In the genomic region with DNA sequence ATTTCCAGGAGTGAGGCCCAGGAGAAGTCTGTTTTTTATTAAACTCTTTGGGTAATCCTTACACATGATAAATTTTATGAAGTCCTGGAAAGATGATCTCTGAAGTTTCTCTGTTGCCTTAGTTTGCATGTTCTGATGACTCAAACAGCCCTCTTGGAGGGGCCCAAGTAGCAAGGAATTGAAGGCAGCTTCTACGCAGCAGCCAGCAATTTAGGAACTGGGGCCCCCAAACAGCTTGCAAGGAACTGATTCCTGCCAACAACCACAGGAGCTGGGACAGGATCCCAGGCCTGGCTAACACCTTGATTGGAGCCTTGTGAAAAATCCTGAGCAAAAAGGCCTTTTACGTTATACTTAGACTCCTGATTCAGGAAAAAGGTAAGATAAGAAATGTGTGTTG, we compare ENCODE assay signal across 14 cellular contexts. TPM values are rescaled to one million over a fixed set of nuclear protein-coding genes. Genes with fewer than 3 reads are reported as not detected.
DNase-seq lines count a peak whose midpoint lies in the region; ATAC-seq and TF ChIP-seq lines count a peak whose summit lies in the region.
"Had no signal": no experiment of that assay in that cellular context is flagged by ENCODE, and none has a peak within 500 bp of the region (broad histone marks: within the 10 kb centered on the region; RNA-seq: fewer than 3 reads in every experiment).

No MANE protein-coding gene starts in this region.

- H2AFZ ChIP-seq in IMR-90 (replicated peaks; ENCODE audit: low read length, poor library complexity) (no peak overlapping the region), neural progenitor cell (replicated peaks) (peak overlapping the region; percentile 8)

- CTCF ChIA-PET in IMR-90 (lab: Yijun Ruan, JAX): no interaction called here

- H3K4me1 ChIP-seq in IMR-90 (ENCODE audit: control insufficient read depth, insufficient read depth, low read length) (no peaks in the 10 kb centered on the region), neural progenitor cell (no peaks in the 10 kb centered on the region)

- no peak for TF ChIP-seq RAD21 in IMR-90 (IDR thresholded peaks at IDR 0.05; ENCODE audit: low read length)

- H3K4me2 ChIP-seq in IMR-90 (ENCODE audit: low read depth, low read length): no peak overlapping the region
- H3K4me2 ChIP-seq in neural progenitor cell: no peak overlapping the region

- no peak overlapping the region for H4K8ac ChIP-seq in IMR-90 (ENCODE audit: low read depth in 2 of 2, low read length in 2 of 2)

- no peak overlapping the region for H3K27ac ChIP-seq in IMR-90 (ENCODE audit: insufficient read depth, low read length)
- no peak overlapping the region for H3K27ac ChIP-seq in neural progenitor cell

- H3K23ac ChIP-seq in IMR-90 (ENCODE audit: low read depth, low read length): no peak overlapping the region

- no peak overlapping the region for H3K18ac ChIP-seq in IMR-90 (ENCODE audit: low read depth, low read length)

- H3K36me3 ChIP-seq in IMR-90 (ENCODE audit: control insufficient read depth, insufficient read depth, low read length): no peaks in the 10 kb centered on the region
- H3K36me3 ChIP-seq in neural progenitor cell: no peaks in the 10 kb centered on the region

- no peaks in the 10 kb centered on the region for H3K4me1 Mint-ChIP-seq in neural progenitor cell

- H3K27me3 ChIP-seq in IMR-90 (ENCODE audit: control insufficient read depth, insufficient read depth, low read length) (no peaks in the 10 kb centered on the region), neural progenitor cell (no peaks in the 10 kb centered on the region)

- H3K27ac Mint-ChIP-seq in neural progenitor cell: no peak overlapping the region
- H3K27ac Mint-ChIP-seq: CD4-positive, alpha-beta T cell had no signal

- no peak overlapping the region for H2BK120ac ChIP-seq in IMR-90 (ENCODE audit: low read depth, low read length)

- TF ChIP-seq CTCF in IMR-90 (conservative IDR thresholded peaks at IDR 0.05; ENCODE audit: low read depth, low read length) (no peak), astrocyte of the cerebellum (IDR thresholded peaks at IDR 0.05; ENCODE audit: low read depth, low read length, missing control alignments) (no peak), neural progenitor cell (IDR thresholded peaks at IDR 0.05) (no peak), lower leg skin (IDR thresholded peaks at IDR 0.05) (no peak)

- H3K4ac ChIP-seq in IMR-90 (ENCODE audit: low read depth, low read length): no peak overlapping the region

- no peak overlapping the region for H2AK9ac ChIP-seq in IMR-90 (replicated peaks; ENCODE audit: low read depth, low read length, poor library complexity)

- H3F3A ChIP-seq in neural progenitor cell (ENCODE audit: low read depth): no peaks in the 10 kb centered on the region

- H3K36me3 Mint-ChIP-seq in neural progenitor cell: no peaks in the 10 kb centered on the region

- H3K14ac ChIP-seq in IMR-90 (replicated peaks; ENCODE audit: low read depth, low read length): no peak overlapping the region

- no peaks in the 10 kb centered on the region for H3K9me1 ChIP-seq in IMR-90 (ENCODE audit: insufficient read depth, low read length)

- no peak overlapping the region for H2BK20ac ChIP-seq in IMR-90 (ENCODE audit: low read depth, low read length)

- no peak; the same call in 1 of the 2 replicates for ATAC-seq in IMR-90 (ENCODE audit: low read depth)

- BruUV-seq in IMR-90 (replicated peaks; lab: Mats Ljungman, UMichigan): no TSS peak

- no peak overlapping the region for H4K91ac ChIP-seq in IMR-90 (ENCODE audit: insufficient read depth, low read depth, low read length)

- H4K5ac ChIP-seq in IMR-90 (ENCODE audit: low read depth, low read length): no peak overlapping the region

- intact Hi-C loops in IMR-90 (cut with micrococcal nuclease): no loop called here
- intact Hi-C loops in lower leg skin (cut with DNase I; ENCODE audit: low total_unique reads): no loop called here
- intact Hi-C loops in posterior cingulate gyrus (cut with DNase I): no loop called here

- no peak overlapping the region for H2BK5ac ChIP-seq in IMR-90 (ENCODE audit: low read depth, low read length, poor library complexity, severe bottlenecking)

- WGBS in IMR-90 (ENCODE audit: extremely low coverage in 2 of 2, insufficient read length in 1 of 2), 2 experiments: no CpG with 5 or more reads among the region's 2 CpGs
- WGBS in lower leg skin, 2 donors: 85 to 86% methylated on average over 2 of the region's 2 CpGs

- H3K79me1 ChIP-seq in IMR-90 (ENCODE audit: low read depth in 1 of 2, low read length in 2 of 2): no peaks in the 10 kb centered on the region

- H3K9me3 Mint-ChIP-seq in neural progenitor cell: no peaks in the 10 kb centered on the region
- H3K9me3 Mint-ChIP-seq: CD4-positive, alpha-beta T cell had no signal

- H3K9me3 ChIP-seq in IMR-90 (ENCODE audit: control insufficient read depth, insufficient read depth, low read length): no peaks in the 10 kb centered on the region
- no peaks in the 10 kb centered on the region for H3K9me3 ChIP-seq in neural progenitor cell (ENCODE audit: low read depth)

- DNase-seq in IMR-90: peak; percentile 32
- DNase-seq in astrocyte of the cerebellum (ENCODE audit: low read depth): peak; percentile 40
- peak; percentile 56 for DNase-seq in fibroblast of peridontal ligament (ENCODE audit: extremely low read depth)
- DNase-seq in neural progenitor cell (ENCODE audit: low spot score): no peak
- DNase-seq in NCI-H1694 (lab: John Stamatoyannopoulos, UW): no peak
- DNase-seq in CD1c-positive myeloid dendritic cell (ENCODE audit: extremely low spot score): no peak
- no peak for DNase-seq in lower leg skin (ENCODE audit: low spot score in 2 of 2)
- DNase-seq in posterior cingulate gyrus: no peak
- DNase-seq: CD4-positive, alpha-beta T cell; H7; MV-4-11; NCI-H1436; NCI-H2107; NCI-H748 treated with DMSO at 0.1 percent for 48 hours had no signal

- POLR2A ChIA-PET in IMR-90 (lab: Charles Lee; ENCODE audit: unreplicated experiment): no interaction called here

- H3K56ac ChIP-seq in IMR-90 (ENCODE audit: extremely low read depth, insufficient read depth, low read length): no peak overlapping the region

- no peaks in the 10 kb centered on the region for H4K20me1 ChIP-seq in IMR-90 (ENCODE audit: insufficient read depth, low read length)
- H4K20me1 ChIP-seq in neural progenitor cell (ENCODE audit: low read depth): no peaks in the 10 kb centered on the region

- dilution Hi-C loops in IMR-90 (cut with HindIII; ENCODE audit: low sequenced_read_pairs, unreplicated experiment): no loop called here

- in situ Hi-C loops in IMR-90 (cut with MboI; ENCODE audit: low sequenced_read_pairs) (no loop called here), astrocyte of the cerebellum (cut with HindIII; ENCODE audit: low sequenced_read_pairs) (no loop called here)

- H3K9ac ChIP-seq in IMR-90 (ENCODE audit: low read depth, low read length) (no peak overlapping the region), neural progenitor cell (no peak overlapping the region)

- no peak overlapping the region for H3K4me3 Mint-ChIP-seq in neural progenitor cell
- H3K4me3 Mint-ChIP-seq: CD4-positive, alpha-beta T cell had no signal

- no peak overlapping the region for H2AK5ac ChIP-seq in IMR-90 (ENCODE audit: low read depth, low read length)

- no peak overlapping the region for H2BK15ac ChIP-seq in IMR-90 (ENCODE audit: low read depth, low read length)

- H3K4me3 ChIP-seq in IMR-90 (ENCODE audit: insufficient read depth, low read depth, low read length) (no peak overlapping the region), astrocyte of the cerebellum (ENCODE audit: low read depth, low read length) (no peak overlapping the region), neural progenitor cell (no peak overlapping the region), lower leg skin (ENCODE audit: low read depth, poor library complexity, severe bottlenecking) (no peak overlapping the region)

- no peaks in the 10 kb centered on the region for H3K79me2 ChIP-seq in neural progenitor cell (ENCODE audit: low read depth)

- TF ChIP-seq POLR2A in IMR-90 (IDR thresholded peaks at IDR 0.05; ENCODE audit: low read depth, low read length): no peak
- TF ChIP-seq POLR2A in lower leg skin (IDR thresholded peaks at IDR 0.05): no peak

- peaks cover 3% of the 10 kb centered on the region for H3K27me3 Mint-ChIP-seq in neural progenitor cell (ENCODE audit: insufficient read depth, low read depth)
- H3K27me3 Mint-ChIP-seq: CD4-positive, alpha-beta T cell had no signal

TF ChIP-seq in IMR-90, 13 proteins besides CTCF, POLR2A, EP300 and RAD21:
- TF ChIP-seq BHLHE40 (IDR thresholded peaks at IDR 0.05; ENCODE audit: low read depth, low read length): no peak
- TF ChIP-seq FOS (IDR thresholded peaks at IDR 0.05; ENCODE audit: low read depth, low read length): no peak
- TF ChIP-seq MAFK (IDR thresholded peaks at IDR 0.05; ENCODE audit: low read depth, low read length): no peak
- no peak for TF ChIP-seq NFE2L2 (IDR thresholded peaks at IDR 0.05; ENCODE audit: low read depth, low read length)
- no peak for TF ChIP-seq CHD1 (IDR thresholded peaks at IDR 0.05; ENCODE audit: low read depth, low read length)
- TF ChIP-seq, protein P1, sequence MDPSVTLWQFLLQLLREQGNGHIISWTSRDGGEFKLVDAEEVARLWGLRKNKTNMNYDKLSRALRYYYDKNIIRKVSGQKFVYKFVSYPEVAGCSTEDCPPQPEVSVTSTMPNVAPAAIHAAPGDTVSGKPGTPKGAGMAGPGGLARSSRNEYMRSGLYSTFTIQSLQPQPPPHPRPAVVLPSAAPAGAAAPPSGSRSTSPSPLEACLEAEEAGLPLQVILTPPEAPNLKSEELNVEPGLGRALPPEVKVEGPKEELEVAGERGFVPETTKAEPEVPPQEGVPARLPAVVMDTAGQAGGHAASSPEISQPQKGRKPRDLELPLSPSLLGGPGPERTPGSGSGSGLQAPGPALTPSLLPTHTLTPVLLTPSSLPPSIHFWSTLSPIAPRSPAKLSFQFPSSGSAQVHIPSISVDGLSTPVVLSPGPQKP (IDR thresholded peaks at IDR 0.05; ENCODE audit: borderline replicate concordance, low read depth, low read length): no peak
- no peak for TF ChIP-seq RFX5 (IDR thresholded peaks at IDR 0.05; ENCODE audit: low read depth, low read length)

RNA-seq across cellular contexts. Expression of a gene that starts 5.3 kb away (rescaled TPM):
- total RNA-seq in IMR-90 (2012; rRNA removed) (0.28 and 0.54 TPM in 2 replicates), neural progenitor cell (ENCODE audit: low replicate concordance) (not detected in 2 replicates), lower leg skin (100 to 1,000 TPM in 1 of 4 donors, 10 to 100 TPM in 3; 50.0 to 111 (median 73.9) TPM)
- polyA plus RNA-seq in IMR-90 (2012; rRNA removed): 0.36 and 0.53 TPM in 2 replicates
- polyA plus RNA-seq in IMR-90 (2012; cell fraction: cytosol; rRNA removed): 0.13 and 0.25 TPM in 2 replicates
- polyA plus RNA-seq in IMR-90 (2012; cell fraction: nucleus; rRNA removed; ENCODE audit: low replicate concordance): 0.07 and 0.25 TPM in 2 replicates
- total RNA-seq: CD4-positive, alpha-beta T cell had no signal

Comparison
In these comparisons a context has a peak if more than half of its experiments do, and no peak if none do; other contexts are left out.
1. DNase-seq: peak in IMR-90 (single experiment), astrocyte of the cerebellum (single experiment) and fibroblast of peridontal ligament (single experiment); none in neural progenitor cell (single experiment), NCI-H1694 (single experiment), CD1c-positive myeloid dendritic cell (single experiment), lower leg skin (0 of 2) and posterior cingulate gyrus (0 of 10).
2. RNA of a gene that starts 5.3 kb away (total RNA-seq): 50.0 to 111 TPM in lower leg skin; 0.28 to 0.54 TPM in IMR-90 and not detected in neural progenitor cell; every median in the first group is over 10 times any median in the second.